ENCODE assay signal across 12 cellular contexts in genomic region chr17:75459246-75459589, GRCh38. TPM values are rescaled to one million over a fixed set of nuclear protein-coding genes. Genes with fewer than 3 reads are reported as not detected.
DNase-seq lines count a peak whose midpoint lies in the region; ATAC-seq and TF ChIP-seq lines count a peak whose summit lies in the region.
"Had no signal": no experiment of that assay in that cellular context is flagged by ENCODE, and none has a peak within 500 bp of the region (broad histone marks: within the 10 kb centered on the region; RNA-seq: fewer than 3 reads in every experiment).

No MANE protein-coding gene starts in this region.

- H3K9me3 ChIP-seq in spleen: no peaks in the 10 kb centered on the region
- H3K9me3 ChIP-seq: HAP-1 had no signal

- TF ChIP-seq CTCF in WTC11 (IDR thresholded peaks at IDR 0.05) (no peak), spleen (IDR thresholded peaks at IDR 0.05 in 8 of 11, conservative IDR thresholded peaks at IDR 0.05 in 3 of 11) (no peak)

- intact Hi-C loops in spleen (cut with DNase I; ENCODE audit: low total_unique reads): no loop called here

- CTCF ChIA-PET in WTC11 (lab: Charles Lee): no interaction called here

- no peak overlapping the region for H3K4me3 Mint-ChIP-seq in WTC11
- H3K4me3 Mint-ChIP-seq: activated CD4-positive, alpha-beta T cell treated with anti-CD3 and anti-CD28 coated beads, Interleukin-2, amount 10 ng/mL, durations not matched to agents 24 days and 14 days; T-helper 17 cell had no signal

- in situ Hi-C loops in G401 (cut with HindIII; ENCODE audit: low sequenced_read_pairs): no loop called here

- no peak for ATAC-seq in WTC11
- no peak for ATAC-seq in GM19467 (IDR thresholded peaks at IDR 0.05; ENCODE audit: unreplicated experiment)
- ATAC-seq in GM18519 (IDR thresholded peaks at IDR 0.05; ENCODE audit: low FRiP score, unreplicated experiment): no peak
- ATAC-seq: T-helper 17 cell had no signal

- H3K36me3 Mint-ChIP-seq in WTC11: no peaks in the 10 kb centered on the region

- 0 out of 2 replicates have a peak overlapping the region, but pooled peaks have one; percentile 27 for H3K27ac Mint-ChIP-seq in WTC11
- H3K27ac Mint-ChIP-seq: activated CD4-positive, alpha-beta T cell treated with anti-CD3 and anti-CD28 coated beads, Interleukin-2, amount 10 ng/mL, durations not matched to agents 24 days and 14 days had no signal

- H3K27me3 ChIP-seq in layer of hippocampus (ENCODE audit: control insufficient read depth, insufficient read depth, low read length) (no peaks in the 10 kb centered on the region), spleen (replicated peaks in 1 of 7) (no peaks in the 10 kb centered on the region)

- H3K36me3 ChIP-seq in spleen: no peaks in the 10 kb centered on the region
- H3K36me3 ChIP-seq: HAP-1 had no signal

- H3K4me1 Mint-ChIP-seq in WTC11: peaks cover 16% of the 10 kb centered on the region

- H3K27ac ChIP-seq in layer of hippocampus (ENCODE audit: low read depth, low read length): peak overlapping the region; percentile 59
- peak overlapping the region in 5 of 8 donors; percentile 3 to 68 (median 26) for H3K27ac ChIP-seq in spleen

- H3K9me3 Mint-ChIP-seq in WTC11: no peaks in the 10 kb centered on the region
- H3K9me3 Mint-ChIP-seq: activated CD4-positive, alpha-beta T cell treated with anti-CD3 and anti-CD28 coated beads, Interleukin-2, amount 10 ng/mL, durations not matched to agents 24 days and 14 days had no signal

- peak; percentile 76 for DNase-seq in G401 (ENCODE audit: low spot score)
- no peak for DNase-seq in WTC11 (ENCODE audit: low spot score)
- DNase-seq in spleen: no peak
- no peak for DNase-seq in LoVo (ENCODE audit: low spot score)
- DNase-seq in NCI-H2081 treated with DMSO at 0.1 percent for 48 hours (lab: John Stamatoyannopoulos, UW): no peak
- DNase-seq: activated CD4-positive, alpha-beta T cell treated with anti-CD3 and anti-CD28 coated beads, Interleukin-2, amount 10 ng/mL, durations not matched to agents 24 days and 14 days; NCI-H226; T-helper 17 cell had no signal

- POLR2A ChIA-PET in WTC11 (lab: Charles Lee): no interaction called here

- 63 to 89% (median 75%) methylated on average over 1 of the region's 1 CpG for whole genome bisulfite sequencing in spleen, 5 donors

- H3K27me3 Mint-ChIP-seq in WTC11 (ENCODE audit: low read depth): no peaks in the 10 kb centered on the region
- H3K27me3 Mint-ChIP-seq: activated CD4-positive, alpha-beta T cell treated with anti-CD3 and anti-CD28 coated beads, Interleukin-2, amount 10 ng/mL, durations not matched to agents 24 days and 14 days; T-helper 17 cell had no signal

- no peak for TF ChIP-seq POLR2A in spleen (IDR thresholded peaks at IDR 0.05)

- no peak overlapping the region for H3K4me3 ChIP-seq in spleen
- H3K4me3 ChIP-seq: HAP-1 had no signal

- peaks cover 9 to 50% (median 35%) of the 10 kb centered on the region in 6 donors for H3K4me1 ChIP-seq in spleen

TF ChIP-seq in WTC11, 78 proteins besides CTCF, POLR2A, EP300 and RAD21:
- TF ChIP-seq RELA (CRISPR knock-in tag; IDR thresholded peaks at IDR 0.05; ENCODE audit: borderline replicate concordance) (no peak), ELF4 (CRISPR knock-in tag; IDR thresholded peaks at IDR 0.05; ENCODE audit: low read depth) (no peak), TEAD4 (CRISPR knock-in tag; IDR thresholded peaks at IDR 0.05) (no peak), E2F5 (CRISPR knock-in tag; IDR thresholded peaks at IDR 0.05) (no peak), MYBL2 (CRISPR knock-in tag; IDR thresholded peaks at IDR 0.05) (no peak), ESRRA (CRISPR knock-in tag; IDR thresholded peaks at IDR 0.05; ENCODE audit: borderline replicate concordance) (no peak), NR1H2 (CRISPR knock-in tag; IDR thresholded peaks at IDR 0.05) (no peak), USF1 (CRISPR knock-in tag; IDR thresholded peaks at IDR 0.05) (no peak), RORB (CRISPR knock-in tag; IDR thresholded peaks at IDR 0.05) (no peak), ZNF232 (CRISPR knock-in tag; IDR thresholded peaks at IDR 0.05) (no peak), ATF6 (CRISPR knock-in tag; IDR thresholded peaks at IDR 0.05) (no peak), ZNF423 (CRISPR knock-in tag; IDR thresholded peaks at IDR 0.05) (no peak)

RNA-seq across cellular contexts. Expression of gene TMEM94, which starts 2.8 kb away (rescaled TPM):
- 50.3 and 53.2 TPM in 2 replicates for total RNA-seq in G401 (2014; rRNA removed; shearing (Covaris generic))
- total RNA-seq in WTC11 (2021) (64.7 to 76.9 TPM (median 68.6 TPM) in 3 replicates), spleen (100 to 1,000 TPM in 1 of 7 donors, 10 to 100 TPM in 6; 66.6 to 101 (median 94.1) TPM)
- polyA plus RNA-seq in spleen: 10 to 100 TPM; 24.8 to 77.8 (median 59.5) TPM

RNA-seq across cellular contexts. Expression of gene GRB2, which starts 53.7 kb away (rescaled TPM):
- 176 and 195 TPM in 2 replicates for total RNA-seq in G401 (2014; rRNA removed; shearing (Covaris generic))
- total RNA-seq in WTC11 (2021) (82.9 to 93.3 TPM (median 92.6 TPM) in 3 replicates), spleen (100 to 1,000 TPM; 180 to 352 (median 238) TPM)
- polyA plus RNA-seq in spleen: 100 to 1,000 TPM in 1 of 3 donors, 10 to 100 TPM in 2; 66.8 to 117 (median 85.2) TPM

RNA-seq across cellular contexts. Expression of gene CASKIN2, which starts 56.1 kb away (rescaled TPM):
- total RNA-seq in G401 (2014; rRNA removed; shearing (Covaris generic)): 11.6 and 11.8 TPM in 2 replicates
- total RNA-seq in WTC11 (2021) (31.3 to 32.2 TPM (median 31.9 TPM) in 3 replicates), spleen (100 to 1,000 TPM in 3 of 7 donors, 10 to 100 TPM in 4; 33.5 to 135 (median 51.1) TPM)
- 10 to 100 TPM in 1 of 3 donors, 1 to 10 TPM in 2; 4.7 to 27.8 (median 6.2) TPM for polyA plus RNA-seq in spleen

RNA-seq across cellular contexts. Expression of gene TSEN54, which starts 57.1 kb away (rescaled TPM):
- 47.2 and 56.3 TPM in 2 replicates for total RNA-seq in G401 (2014; rRNA removed; shearing (Covaris generic))
- total RNA-seq in WTC11 (2021): 47.8 to 53.4 TPM (median 51.5 TPM) in 3 replicates
- 10 to 100 TPM; 31.0 to 58.1 (median 35.4) TPM for total RNA-seq in spleen
- 10 to 100 TPM; 40.8 to 87.8 (median 68.9) TPM for polyA plus RNA-seq in spleen
